In the genomic region with DNA sequence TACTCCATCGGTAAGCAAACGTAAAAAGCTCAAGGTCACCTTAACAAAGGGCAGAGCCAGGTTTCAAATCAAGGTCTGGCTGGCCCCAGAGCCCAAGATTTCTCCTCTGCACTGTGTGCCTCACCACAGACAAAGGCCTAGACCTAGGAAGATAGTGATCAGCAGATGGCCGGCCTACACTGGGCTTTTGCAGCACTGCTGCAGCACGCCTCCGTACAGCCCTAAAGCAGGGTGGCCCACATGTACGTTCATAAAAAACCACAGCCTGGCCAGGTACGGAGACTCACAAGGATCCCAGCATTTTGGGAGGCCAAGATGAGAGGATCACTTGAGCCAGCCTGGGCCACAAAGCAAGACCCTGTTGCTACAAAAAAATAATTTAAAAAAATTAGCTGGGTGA, we compare ENCODE assay signal across 17 cellular contexts.
A peak's percentile ranks its signal among the peaks of the same experiment; 100 is the strongest.
DNase-seq lines count a peak whose midpoint lies in the region; ATAC-seq and TF ChIP-seq lines count a peak whose summit lies in the region.
"Had no signal": no experiment of that assay in that cellular context is flagged by ENCODE, and none has a peak within 500 bp of the region (broad histone marks: within the 10 kb centered on the region; RNA-seq: fewer than 3 reads in every experiment).

No MANE protein-coding gene starts in this region.

- 86 to 87% methylated on average over 7 of the region's 7 CpGs for WGBS in sigmoid colon, 2 donors

- peaks cover 3% of the 10 kb centered on the region; the same call in 1 of the 2 replicates for H3K36me3 ChIP-seq in BE2C
- H3K36me3 ChIP-seq in sigmoid colon, result peaks cover 0 to 3% (median 0%) of the 10 kb centered on the region in 4 donors

- ATAC-seq in left lobe of liver, result no peak
- no peak for ATAC-seq in GM19395 (IDR thresholded peaks at IDR 0.05; ENCODE audit: unreplicated experiment)
- no peak for ATAC-seq in HG02623 (IDR thresholded peaks at IDR 0.05; ENCODE audit: unreplicated experiment)
- no peak for ATAC-seq in HG03571 (IDR thresholded peaks at IDR 0.05; ENCODE audit: unreplicated experiment)

- H3K4me1 ChIP-seq in BE2C, result peaks cover 80% of the 10 kb centered on the region
- peaks cover 0 to 47% (median 40%) of the 10 kb centered on the region in 4 donors for H3K4me1 ChIP-seq in sigmoid colon

- no peak for TF ChIP-seq POLR2A in sigmoid colon (IDR thresholded peaks at IDR 0.05)

- H3K4me3 ChIP-seq in BE2C (ENCODE audit: low read depth, low read length) (no peak overlapping the region), sigmoid colon (no peak overlapping the region)

- no peaks in the 10 kb centered on the region for H3K27me3 ChIP-seq in BE2C
- H3K27me3 ChIP-seq in sigmoid colon, result no peaks in the 10 kb centered on the region

- no peak overlapping the region for H3K27ac ChIP-seq in sigmoid colon

- no peaks in the 10 kb centered on the region for H3K9me3 ChIP-seq in BE2C
- H3K9me3 ChIP-seq in sigmoid colon, result no peaks in the 10 kb centered on the region

- no peak for TF ChIP-seq EP300 in sigmoid colon (IDR thresholded peaks at IDR 0.05)

- TF ChIP-seq CTCF in BE2C (IDR thresholded peaks at IDR 0.05; ENCODE audit: low read depth, low read length) (no peak), sigmoid colon (IDR thresholded peaks at IDR 0.05) (no peak)

- peak; percentile 80 for DNase-seq in BE2C
- peak; percentile 90 for DNase-seq in SK-N-DZ (ENCODE audit: low spot score)
- DNase-seq in left lobe of liver (ENCODE audit: low spot score), result peak; percentile 5
- DNase-seq in sigmoid colon, result peak; percentile 41
- DNase-seq in effector CD8-positive, alpha-beta T cell (lab: John Stamatoyannopoulos, UW), result no peak
- DNase-seq: ACHN, Calu3, DND-41, GDM1, HFFc6, NCI-H1417, NCI-H2029, NCI-H510A, SIG-M5 had no signal

- intact Hi-C loops in sigmoid colon (cut with DNase I), result loop anchor here (10.0 kb wide), 1 partner anchor 1009 kb away; no protein-coding TSS in a partner anchor
